ENCODE assay signal across 8 cellular contexts in genomic region chr1:24018611-24019580, GRCh38. TPM values are rescaled to one million over a fixed set of nuclear protein-coding genes. Genes with fewer than 3 reads are reported as not detected.
DNase-seq lines count a peak whose midpoint lies in the region; ATAC-seq and TF ChIP-seq lines count a peak whose summit lies in the region.

No MANE protein-coding gene starts in this region.

- TF ChIP-seq EP300 in transverse colon (IDR thresholded peaks at IDR 0.05; ENCODE audit: low read depth): peak; percentile 74

- H3K9me3 ChIP-seq in Caco-2 (no peaks in the 10 kb centered on the region), endodermal cell (ENCODE audit: control insufficient read depth, low read length) (no peaks in the 10 kb centered on the region), transverse colon (no peaks in the 10 kb centered on the region)

- TSS peak; percentile 42 for BruUV-seq in Caco-2 (replicated peaks; lab: Mats Ljungman, UMichigan)

- no peaks in the 10 kb centered on the region for H3K36me3 Mint-ChIP-seq in Caco-2 (ENCODE audit: insufficient read depth, unreplicated experiment)
- no peaks in the 10 kb centered on the region for H3K36me3 Mint-ChIP-seq in endodermal cell (ENCODE audit: low read depth)

- H3K27ac ChIP-seq in endodermal cell (ENCODE audit: low read depth, low read length) (peak overlapping the region; percentile 93), transverse colon (peak overlapping the region; percentile 92 to 96 (median 93))

- H3K27me3 ChIP-seq in Caco-2 (replicated peaks; ENCODE audit: control insufficient read depth, insufficient read depth, low read length): no peaks in the 10 kb centered on the region
- H3K27me3 ChIP-seq in endodermal cell (ENCODE audit: control insufficient read depth, insufficient read depth, low read length, poor library complexity, severe bottlenecking): no peaks in the 10 kb centered on the region
- H3K27me3 ChIP-seq in transverse colon: no peaks in the 10 kb centered on the region

- H3K27ac Mint-ChIP-seq in Caco-2 (ENCODE audit: unreplicated experiment): peak overlapping the region; percentile 89
- peak overlapping the region; percentile 39 for H3K27ac Mint-ChIP-seq in endodermal cell

- H3K4me1 Mint-ChIP-seq in Caco-2 (ENCODE audit: low read depth, unreplicated experiment) (peaks cover 24% of the 10 kb centered on the region), endodermal cell (peaks cover 21% of the 10 kb centered on the region)

- intact Hi-C loops in Caco-2 (cut with micrococcal nuclease; ENCODE audit: unreplicated experiment): no loop called here
- intact Hi-C loops in transverse colon (cut with DNase I; ENCODE audit: low total_unique reads): no loop called here

- 79 to 86% methylated on average over 9 to 20 of the region's 20 CpGs for WGBS in endodermal cell (ENCODE audit: insufficient coverage in 1 of 2, insufficient read length in 1 of 2), 2 experiments
- WGBS in transverse colon (ENCODE audit: low coverage in 1 of 2), 2 donors: 25 to 27% methylated on average over 5 to 20 of the region's 20 CpGs

- H3K27me3 Mint-ChIP-seq in Caco-2 (ENCODE audit: insufficient read depth, unreplicated experiment) (no peaks in the 10 kb centered on the region), endodermal cell (ENCODE audit: insufficient read depth) (peaks cover 5% of the 10 kb centered on the region)

- H3K36me3 ChIP-seq in Caco-2 (ENCODE audit: control insufficient read depth, insufficient read depth, low read length) (no peaks in the 10 kb centered on the region), endodermal cell (ENCODE audit: control insufficient read depth, insufficient read depth, low read length) (no peaks in the 10 kb centered on the region), transverse colon (no peaks in the 10 kb centered on the region)

- peak overlapping the region; percentile 29 for H3K4me3 Mint-ChIP-seq in Caco-2 (ENCODE audit: unreplicated experiment)
- H3K4me3 Mint-ChIP-seq in endodermal cell: no peak overlapping the region

- peak; percentile 89 to 96 for DNase-seq in Caco-2
- peak; percentile 90 for DNase-seq in NCI-H460 (ENCODE audit: extremely low read depth, low read depth)
- DNase-seq in endodermal cell: peak; percentile 75
- DNase-seq in medulla oblongata (ENCODE audit: extremely low spot score): peak; percentile 60
- DNase-seq in transverse colon: peak; percentile 97
- DNase-seq in NCI-H2171 (lab: John Stamatoyannopoulos, UW): no peak

- ATAC-seq in HG02981 (IDR thresholded peaks at IDR 0.05; ENCODE audit: unreplicated experiment): no peak
- ATAC-seq in GM19023 (IDR thresholded peaks at IDR 0.05; ENCODE audit: unreplicated experiment): no peak

- H3K4me3 ChIP-seq in Caco-2 (ENCODE audit: low read depth, low read length): no peak overlapping the region
- no peak overlapping the region for H3K4me3 ChIP-seq in endodermal cell (ENCODE audit: low read length)
- peak overlapping the region in 1 of 4 donors; percentile 4 for H3K4me3 ChIP-seq in transverse colon

- in situ Hi-C loops in transverse colon (cut with MboI; ENCODE audit: low pct_ligation_motif_present in 1 of 4, low pct_unique_long_range_greater_than_20kb in 1 of 4, low sequenced_read_pairs in 3 of 4): no loop called here

- CTCF ChIA-PET in Caco-2 (lab: Charles Lee): interaction anchor here (0.6 to 1.0 kb wide), 2 partner anchors 10 to 253 kb away, joined by 3 to 5 read pairs; no protein-coding TSS in a partner anchor

- no peaks in the 10 kb centered on the region for H3K9me3 Mint-ChIP-seq in Caco-2 (ENCODE audit: unreplicated experiment)
- H3K9me3 Mint-ChIP-seq in endodermal cell: no peaks in the 10 kb centered on the region

- POLR2A ChIA-PET in Caco-2 (lab: Charles Lee): interaction anchor here (0.5 to 1.2 kb wide), 3 partner anchors 16 to 62 kb away, joined by 3 to 6 read pairs (median 3); partner anchors contain the start of gene SRSF10

- H3K4me1 ChIP-seq in Caco-2 (peaks cover 76% of the 10 kb centered on the region), endodermal cell (ENCODE audit: control insufficient read depth, insufficient read depth, low read length) (peaks cover 4% of the 10 kb centered on the region), transverse colon (peaks cover 49 to 89% (median 81%) of the 10 kb centered on the region in 4 donors)

- TF ChIP-seq POLR2A in transverse colon (IDR thresholded peaks at IDR 0.05): peak; percentile 30

- TF ChIP-seq CTCF in Caco-2 (IDR thresholded peaks at IDR 0.05; ENCODE audit: insufficient read depth in 1 of 2, low read depth in 1 of 2, low read length in 1 of 2, severe bottlenecking in 1 of 2, unreplicated experiment in 1 of 2) (no peak), endodermal cell (conservative IDR thresholded peaks at IDR 0.05) (no peak), transverse colon (IDR thresholded peaks at IDR 0.05) (no peak)

- H3K9ac ChIP-seq in endodermal cell (ENCODE audit: extremely low read depth, low read length, poor library complexity, severe bottlenecking): no peak overlapping the region

RNA-seq across cellular contexts. Expression of gene SRSF10, which starts 38.8 kb away (rescaled TPM):
- total RNA-seq in Caco-2 (2022) (128 and 133 TPM in 2 replicates), endodermal cell (100 to 1,000 TPM; 162 to 170 TPM), transverse colon (100 to 1,000 TPM in 1 of 4 donors, 10 to 100 TPM in 3; 58.4 to 140 (median 91.3) TPM)
- 79.1 and 90.5 TPM in 2 replicates for total RNA-seq in NCI-H460 (2014; rRNA removed; shearing (Covaris generic))
- polyA plus RNA-seq in NCI-H460 (2014; cell fraction: nucleus; rRNA removed): 167 and 207 TPM in 2 replicates
- polyA plus RNA-seq in endodermal cell (2013, experiment 1 of 2): 167 TPM
- 155 TPM for polyA plus RNA-seq in endodermal cell (2013, experiment 2 of 2)

RNA-seq across cellular contexts. Expression of gene PNRC2, which starts 59.3 kb away (rescaled TPM):
- total RNA-seq in Caco-2 (2022): 89.8 and 93.7 TPM in 2 replicates
- 74.6 and 84.0 TPM in 2 replicates for total RNA-seq in NCI-H460 (2014; rRNA removed; shearing (Covaris generic))
- 53.1 and 68.4 TPM in 2 replicates for polyA plus RNA-seq in NCI-H460 (2014; cell fraction: nucleus; rRNA removed)
- total RNA-seq in endodermal cell: 100 to 1,000 TPM; 107 to 108 TPM
- 132 TPM for polyA plus RNA-seq in endodermal cell (2013, experiment 1 of 2)
- polyA plus RNA-seq in endodermal cell (2013, experiment 2 of 2): 128 TPM
- total RNA-seq in transverse colon: 100 to 1,000 TPM in 2 of 4 donors, 10 to 100 TPM in 2; 98.0 to 136 (median 111) TPM
